23 cellular contexts compared by ENCODE assay signal in genomic region chr2:16818203-16818556, GRCh38.
"Had no signal": no experiment of that assay in that cellular context is flagged by ENCODE, and none has a peak within 500 bp of the region (broad histone marks: within the 10 kb centered on the region; RNA-seq: fewer than 3 reads in every experiment).

No MANE protein-coding gene starts in this region.

- H3K36me3 ChIP-seq: left lung, ovary, prostate gland, sigmoid colon, spleen, suprapubic skin, thoracic aorta, tibial artery, uterus had no signal

- H3K27ac ChIP-seq: left lung, ovary, prostate gland, sigmoid colon, spleen, suprapubic skin, thoracic aorta, tibial artery, uterus had no signal

- H3K27me3 ChIP-seq: left lung, ovary, sigmoid colon, spleen, suprapubic skin, tibial artery, uterus had no signal

- DNase-seq: kidney glomerular epithelial cell; left cardiac atrium; left lung; mesendoderm; midbrain; mucosa of descending colon; naive thymus-derived CD4-positive, alpha-beta T cell; ovary; retina; right cardiac atrium; sigmoid colon; small intestine; spleen; stimulated activated CD4-positive, alpha-beta T cell treated with anti-CD3 and anti-CD28 coated beads, Interleukin-4, amount 100 ng/mL, for 24 hours; stimulated activated naive CD4-positive, alpha-beta T cell; tibial artery; uterus had no signal

- H3K9me3 ChIP-seq: left lung, mucosa of descending colon, ovary, prostate gland, sigmoid colon, suprapubic skin, thoracic aorta, tibial artery, uterus had no signal

- H3K4me1 ChIP-seq: left lung, prostate gland, sigmoid colon, spleen, suprapubic skin, tibial artery, uterus had no signal

- ATAC-seq: left cardiac atrium; left lung; mucosa of descending colon; naive thymus-derived CD4-positive, alpha-beta T cell; natural killer cell treated with Interleukin-12 subunit alpha and Interleukin-12 subunit beta and Interleukin-15 and Interleukin-18, amount 100 ng/mL, for 72 hours; right cardiac atrium; stimulated activated effector memory CD8-positive, alpha-beta T cell treated with anti-CD3 and anti-CD28 coated beads, Interleukin-12 subunit alpha, Interleukin-12 subunit beta, amount 100 ng/mL, for 72 hours had no signal

- H3K4me3 ChIP-seq: left lung, lung, mucosa of descending colon, ovary, prostate gland, sigmoid colon, spleen, suprapubic skin, thoracic aorta, tibial artery, uterus had no signal
